ENCODE assay signal across 9 cellular contexts in the genomic region with DNA sequence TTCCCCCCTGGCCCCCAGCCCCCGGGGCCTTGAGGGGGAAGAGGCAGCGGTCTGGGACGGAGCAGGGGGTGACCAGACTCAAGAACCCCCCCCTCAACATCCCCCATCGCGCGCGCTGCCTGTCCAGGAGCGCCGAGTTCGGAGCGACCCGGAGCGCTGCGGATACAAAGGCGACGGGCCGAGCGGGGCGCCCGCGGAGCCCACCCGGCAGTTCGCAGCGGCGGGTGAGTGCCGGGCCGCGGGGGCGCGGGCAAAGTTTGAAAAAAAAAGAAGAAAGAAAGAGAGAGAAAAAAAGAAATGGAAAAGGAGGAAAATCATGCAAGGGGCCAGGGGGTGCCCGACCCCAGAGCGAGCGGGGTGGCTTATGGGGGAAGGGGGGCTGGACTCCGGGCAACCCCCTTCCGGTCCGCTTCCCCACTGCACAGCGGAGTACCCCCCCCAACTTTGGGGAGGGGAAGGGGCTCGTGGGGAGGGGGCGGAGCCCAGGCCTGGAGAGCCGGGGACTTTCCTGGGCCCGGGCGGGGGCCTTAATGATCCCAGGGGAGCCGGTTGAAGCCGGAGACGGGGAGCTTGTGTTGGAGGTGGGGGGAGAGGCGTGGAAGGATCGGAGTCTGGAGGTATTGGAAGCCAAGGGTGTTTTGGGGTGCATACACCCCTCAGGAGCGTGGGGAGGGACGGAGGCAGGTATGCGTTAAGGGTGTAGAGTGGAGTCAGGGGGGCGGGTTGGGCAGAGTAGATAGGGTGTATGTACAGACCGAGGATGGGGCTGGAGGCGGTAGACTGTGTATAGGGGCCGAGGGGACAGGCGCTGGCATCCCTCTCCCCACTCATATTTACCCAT. TPM values are rescaled to one million over a fixed set of nuclear protein-coding genes. Genes with fewer than 3 reads are reported as not detected.
DNase-seq lines count a peak whose midpoint lies in the region; ATAC-seq and TF ChIP-seq lines count a peak whose summit lies in the region.
"Had no signal": no experiment of that assay in that cellular context is flagged by ENCODE, and none has a peak within 500 bp of the region (broad histone marks: within the 10 kb centered on the region; RNA-seq: fewer than 3 reads in every experiment).

No MANE protein-coding gene starts in this region.

- peak overlapping the region in 1 of 3 donors; percentile 59 for H3K27ac Mint-ChIP-seq in IgD-negative memory B cell

- peaks cover 0 to 7% (median 2%) of the 10 kb centered on the region in 3 donors for H3K4me1 Mint-ChIP-seq in IgD-negative memory B cell

- peaks cover under 1% of the 10 kb centered on the region for H3K27me3 Mint-ChIP-seq in IgD-negative memory B cell

- H3K79me2 ChIP-seq in mammary epithelial cell (ENCODE audit: insufficient read depth, low read length) (no peaks in the 10 kb centered on the region), osteoblast (ENCODE audit: insufficient read depth, low read length) (no peaks in the 10 kb centered on the region)

- TF ChIP-seq POLR2A in lower leg skin (IDR thresholded peaks at IDR 0.05): no peak
- TF ChIP-seq POLR2A in transverse colon (IDR thresholded peaks at IDR 0.05): no peak

- intact Hi-C loops in mammary epithelial cell (cut with micrococcal nuclease): no loop called here
- intact Hi-C loops in lower leg skin (cut with DNase I; ENCODE audit: low total_unique reads): no loop called here
- intact Hi-C loops in transverse colon (cut with DNase I; ENCODE audit: low total_unique reads): no loop called here

- DNase-seq in AG04450 (ENCODE audit: low read depth, low spot score) (no peak), mammary epithelial cell (no peak), lower leg skin (ENCODE audit: low spot score in 2 of 2) (peak in 1 of 2 donors; percentile 87), transverse colon (peak; percentile 24), osteoblast (ENCODE audit: insufficient read length, low spot score, missing footprints) (no peak), GDM1 (lab: John Stamatoyannopoulos, UW) (no peak)

- dilution Hi-C loops in mammary epithelial cell (cut with HindIII; ENCODE audit: low sequenced_read_pairs): no loop called here

- 44% methylated on average over 4 of the region's 55 CpGs for WGBS in mammary epithelial cell (ENCODE audit: low coverage, missing lambda C conversion rate)
- 2 to 3% methylated on average over 50 to 51 of the region's 55 CpGs for WGBS in lower leg skin, 2 donors
- 3% methylated on average over 7 to 55 of the region's 55 CpGs for WGBS in transverse colon (ENCODE audit: low coverage in 1 of 2), 2 donors

- peak overlapping the region in 3 of 4 donors; percentile 35 to 84 (median 68) for H3K4me3 Mint-ChIP-seq in IgD-negative memory B cell

- H4K20me1 ChIP-seq in mammary epithelial cell (ENCODE audit: insufficient read depth, low read length) (no peaks in the 10 kb centered on the region), osteoblast (ENCODE audit: insufficient read depth, low read length) (no peaks in the 10 kb centered on the region)

- H3K4me1 ChIP-seq in mammary epithelial cell (ENCODE audit: insufficient read depth, low read length) (peaks cover 24% of the 10 kb centered on the region), transverse colon (peaks cover 0 to 20% (median 8%) of the 10 kb centered on the region in 4 donors), osteoblast (ENCODE audit: insufficient read depth, low read length) (no peaks in the 10 kb centered on the region)

- H3K9me3 ChIP-seq in AG04450 (ENCODE audit: control insufficient read depth, insufficient read depth, low read length) (no peaks in the 10 kb centered on the region), mammary epithelial cell (replicated peaks; ENCODE audit: insufficient read depth, low read length) (no peaks in the 10 kb centered on the region), transverse colon (no peaks in the 10 kb centered on the region), osteoblast (ENCODE audit: low read depth, low read length) (no peaks in the 10 kb centered on the region)

- peaks cover 39% of the 10 kb centered on the region for H3K27me3 ChIP-seq in AG04450 (ENCODE audit: control insufficient read depth, insufficient read depth, low read length)
- no peaks in the 10 kb centered on the region for H3K27me3 ChIP-seq in mammary epithelial cell (ENCODE audit: insufficient read depth, low read length)
- H3K27me3 ChIP-seq in transverse colon: peaks cover 12% of the 10 kb centered on the region
- peaks cover 67% of the 10 kb centered on the region for H3K27me3 ChIP-seq in osteoblast (ENCODE audit: insufficient read depth, low read length)

- CTCF ChIA-PET in AG04450 (lab: Charles Lee) (no interaction called here), mammary epithelial cell (lab: Charles Lee; ENCODE audit: low non-redundant PET) (no interaction called here)

- TF ChIP-seq CTCF in AG04450 (IDR thresholded peaks at IDR 0.05; ENCODE audit: low read depth, low read length): no peak
- no peak for TF ChIP-seq CTCF in mammary epithelial cell (conservative IDR thresholded peaks at IDR 0.05 in 1 of 2, IDR thresholded peaks at IDR 0.05 in 1 of 2; ENCODE audit: extremely low read depth in 1 of 2, insufficient read depth in 1 of 2, low read depth in 1 of 2, low read length in 2 of 2)
- TF ChIP-seq CTCF in lower leg skin (IDR thresholded peaks at IDR 0.05): no peak
- no peak for TF ChIP-seq CTCF in transverse colon (IDR thresholded peaks at IDR 0.05)
- no peak for TF ChIP-seq CTCF in osteoblast (IDR thresholded peaks at IDR 0.05; ENCODE audit: extremely low read depth, low read depth, low read length)

- H3K27ac ChIP-seq in AG04450 (ENCODE audit: low read depth, low read length) (no peak overlapping the region), mammary epithelial cell (ENCODE audit: insufficient read depth, low read depth, low read length) (no peak overlapping the region), transverse colon (peak overlapping the region; percentile 63 to 81 (median 78)), osteoblast (ENCODE audit: low read depth, low read length) (no peak overlapping the region)

- no peak for ATAC-seq in GM18873 (IDR thresholded peaks at IDR 0.05; ENCODE audit: low FRiP score, unreplicated experiment)

- H3K9ac ChIP-seq in mammary epithelial cell (ENCODE audit: insufficient read depth, low read length): no peak overlapping the region

- H3K4me2 ChIP-seq in mammary epithelial cell (ENCODE audit: insufficient read depth, low read depth, low read length): peak overlapping the region; percentile 88
- no peak overlapping the region for H3K4me2 ChIP-seq in osteoblast (ENCODE audit: insufficient read depth, low read length)

- in situ Hi-C loops in mammary epithelial cell (cut with MboI; ENCODE audit: low sequenced_read_pairs in 2 of 2) (loop anchor here in 1 of 2 donors (25.0 kb wide), 1 partner anchor 314 kb away; a partner anchor contains a TSS), transverse colon (cut with MboI; ENCODE audit: low pct_ligation_motif_present in 1 of 4, low pct_unique_long_range_greater_than_20kb in 1 of 4, low sequenced_read_pairs in 3 of 4) (no loop called here)

- H3K36me3 ChIP-seq in mammary epithelial cell (ENCODE audit: insufficient read depth, low read length) (no peaks in the 10 kb centered on the region), transverse colon (no peaks in the 10 kb centered on the region), osteoblast (ENCODE audit: insufficient read depth, low read length) (no peaks in the 10 kb centered on the region)

- H3K36me3 Mint-ChIP-seq in IgD-negative memory B cell: peaks cover 1% of the 10 kb centered on the region

- H2AFZ ChIP-seq in mammary epithelial cell (ENCODE audit: low read depth, low read length) (peak overlapping the region; percentile 81), osteoblast (ENCODE audit: low read length) (no peak overlapping the region)

- BruUV-seq in mammary epithelial cell (replicated peaks; lab: Mats Ljungman, UMichigan): no TSS peak

- POLR2A ChIA-PET in AG04450 (lab: Yijun Ruan, JAX): no interaction called here

- no peaks in the 10 kb centered on the region for H3K9me3 Mint-ChIP-seq in IgD-negative memory B cell

- H3K4me3 ChIP-seq in AG04450 (ENCODE audit: low read depth, low read length): peak overlapping the region; percentile 64
- peak overlapping the region; percentile 51 to 68 (median 54) for H3K4me3 ChIP-seq in mammary epithelial cell (replicated peaks in 1 of 3; ENCODE audit: insufficient read depth in 1 of 3, low read depth in 2 of 3, low read length in 3 of 3)
- peak overlapping the region; percentile 76 for H3K4me3 ChIP-seq in lower leg skin (ENCODE audit: low read depth, poor library complexity, severe bottlenecking)
- H3K4me3 ChIP-seq in transverse colon: peak overlapping the region; percentile 71 to 94 (median 90)
- H3K4me3 ChIP-seq in osteoblast (ENCODE audit: insufficient read depth, low read length): no peak overlapping the region

- no peak for TF ChIP-seq EP300 in transverse colon (IDR thresholded peaks at IDR 0.05; ENCODE audit: low read depth)

RNA-seq across cellular contexts. Expression of a gene that starts 0.5 kb away (rescaled TPM):
- polyA plus RNA-seq in AG04450 (2011; rRNA removed) (3.4 TPM in 2 replicates), IgD-negative memory B cell (not detected), mammary epithelial cell (7.4 TPM)
- polyA minus RNA-seq in AG04450 (2011; rRNA and poly(A)+ RNA removed): 2.9 and 3.5 TPM in 2 replicates
- total RNA-seq in mammary epithelial cell (10 to 100 TPM in 1 of 2 donors, 1 to 10 TPM in 1; 8.7 to 10.3 TPM), lower leg skin (10 to 100 TPM; 18.7 to 27.3 (median 24.4) TPM), transverse colon (1 to 10 TPM in 3 of 4 donors, under 1 TPM in 1; 0.20 to 3.7 (median 2.7) TPM), osteoblast (under 0.01 TPM in 1 of 2 replicates, not detected in the other)
- polyA minus RNA-seq in mammary epithelial cell: 6.4 TPM
- total RNA-seq: endothelial cell of umbilical vein had no signal

RNA-seq across cellular contexts. Expression of a gene that starts 34.0 kb away (rescaled TPM):
- polyA plus RNA-seq in AG04450 (2011; rRNA removed) (0.19 and 0.35 TPM in 2 replicates), IgD-negative memory B cell (not detected), mammary epithelial cell (0.10 TPM)
- polyA minus RNA-seq in AG04450 (2011; rRNA and poly(A)+ RNA removed): 0.14 TPM in 1 of 2 replicates, not detected in the other
- total RNA-seq in mammary epithelial cell (not detected), lower leg skin (under 1 TPM in 1 of 4 donors, not detected in 3; 0.10 TPM), transverse colon (not detected), osteoblast (under 0.01 TPM in 1 of 2 replicates, not detected in the other)
- polyA minus RNA-seq in mammary epithelial cell: 1.2 TPM

RNA-seq across cellular contexts. Expression of a gene that starts 57.7 kb away (rescaled TPM):
- polyA plus RNA-seq in AG04450 (2011; rRNA removed) (189 and 195 TPM in 2 replicates), IgD-negative memory B cell (66.0 TPM), mammary epithelial cell (145 TPM)
- polyA minus RNA-seq in AG04450 (2011; rRNA and poly(A)+ RNA removed): 144 and 167 TPM in 2 replicates
- total RNA-seq in mammary epithelial cell (100 to 1,000 TPM in 1 of 2 donors, 10 to 100 TPM in 1; 85.0 to 102 TPM), lower leg skin (10 to 100 TPM; 37.2 to 64.9 (median 48.3) TPM), transverse colon (100 to 1,000 TPM in 1 of 4 donors, 10 to 100 TPM in 3; 30.6 to 101 (median 67.3) TPM), osteoblast (147 and 165 TPM in 2 replicates)
- 95.9 TPM for polyA minus RNA-seq in mammary epithelial cell

RNA-seq across cellular contexts. Expression of a gene that starts 57.8 kb away (rescaled TPM):
- polyA plus RNA-seq in AG04450 (2011; rRNA removed): 366 and 384 TPM in 2 replicates
- polyA minus RNA-seq in AG04450 (2011; rRNA and poly(A)+ RNA removed): 475 and 499 TPM in 2 replicates
- 90.2 TPM for polyA plus RNA-seq in IgD-negative memory B cell
- total RNA-seq in mammary epithelial cell: 100 to 1,000 TPM; 155 to 173 TPM
- 120 TPM for polyA plus RNA-seq in mammary epithelial cell
- 348 TPM for polyA minus RNA-seq in mammary epithelial cell
- total RNA-seq in lower leg skin: 10 to 100 TPM; 72.3 to 93.6 (median 80.2) TPM
- total RNA-seq in transverse colon: 100 to 1,000 TPM in 3 of 4 donors, 10 to 100 TPM in 1; 98.7 to 152 (median 119) TPM
- total RNA-seq in osteoblast: 282 and 335 TPM in 2 replicates

Comparison
In these comparisons a context has a peak if more than half of its experiments do, and no peak if none do; other contexts are left out.
1. H3K27ac ChIP-seq: peak in transverse colon (4 of 4); none in AG04450 (single experiment), mammary epithelial cell (single experiment) and osteoblast (single experiment).